ENCODE assay signal across 10 cellular contexts in the genomic region with DNA sequence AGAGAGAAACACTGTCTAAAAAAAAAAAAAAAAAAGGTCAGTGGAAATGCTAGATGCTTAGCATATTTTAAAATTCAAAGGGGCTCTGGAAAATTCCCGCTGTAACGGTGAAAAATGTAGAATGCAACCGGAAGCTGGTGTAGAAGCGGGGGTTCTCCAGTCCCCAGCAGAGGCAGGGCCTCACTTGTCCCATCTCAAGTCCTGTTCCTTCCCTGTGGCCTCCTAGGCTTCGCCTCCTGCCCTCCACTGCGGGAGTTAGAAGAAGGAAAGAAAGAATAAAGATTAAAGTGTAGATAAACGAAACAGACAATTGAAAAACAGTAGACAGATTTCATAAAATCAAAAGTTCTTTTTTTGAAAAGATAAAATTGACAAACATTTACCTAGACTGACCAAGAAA. TPM values are rescaled to one million over a fixed set of nuclear protein-coding genes. Genes with fewer than 3 reads are reported as not detected.
DNase-seq lines count a peak whose midpoint lies in the region; ATAC-seq lines count a peak whose summit lies in the region.
"Had no signal": no experiment of that assay in that cellular context is flagged by ENCODE, and none has a peak within 500 bp of the region (broad histone marks: within the 10 kb centered on the region; RNA-seq: fewer than 3 reads in every experiment).

No MANE protein-coding gene starts in this region.

- POLR2A ChIA-PET in activated CD4-positive, alpha-beta T cell treated with anti-CD3 and anti-CD28 coated beads, Interleukin-2, amount 10 ng/mL, durations not matched to agents 7 days and 5 days (lab: Charles Lee) = interaction anchor here (1.0 kb wide), 1 partner anchor 47 kb away, joined by 5 read pairs; no protein-coding TSS in a partner anchor

- ATAC-seq in activated T-cell treated with anti-CD3 and anti-CD28 coated beads, Interleukin-2, amount 50 U/mL, for 72 hours (replicated peaks in 1 of 2) = peak; percentile 18 to 20
- ATAC-seq in stimulated activated naive CD8-positive, alpha-beta T cell treated with anti-CD3 and anti-CD28 coated beads, Interleukin-15, amount 100 ng/mL, for 72 hours = peak; percentile 16

- DNase-seq in activated CD4-positive, alpha-beta T cell treated with anti-CD3 and anti-CD28 coated beads, Interleukin-2, amount 10 ng/mL, durations not matched to agents 7 days and 5 days = no peak
- no peak for DNase-seq in activated CD4-positive, alpha-beta T cell treated with anti-CD3 and anti-CD28 coated beads for 4 hours
- no peak for DNase-seq in activated T-cell treated with anti-CD3 and anti-CD28 coated beads, Interleukin-2, amount 50 U/mL, for 72 hours
- no peak for DNase-seq in stimulated activated naive CD8-positive, alpha-beta T cell treated with anti-CD3 and anti-CD28 coated beads, Interleukin-15, amount 100 ng/mL, for 72 hours
- DNase-seq in caudate nucleus (lab: John Stamatoyannopoulos, UW) (no peak), iPS-NIHi7 (ENCODE audit: extremely low spot score) (no peak), NCI-H1105 treated with DMSO at 0.1 percent for 48 hours (lab: John Stamatoyannopoulos, UW) (no peak)
- DNase-seq: MV-4-11 had no signal

- peaks cover 21% of the 10 kb centered on the region for H3K4me1 Mint-ChIP-seq in activated CD4-positive, alpha-beta T cell treated with anti-CD3 and anti-CD28 coated beads, Interleukin-2, amount 10 ng/mL, durations not matched to agents 7 days and 5 days
- peaks cover 19% of the 10 kb centered on the region for H3K4me1 Mint-ChIP-seq in activated T-cell treated with anti-CD3 and anti-CD28 coated beads, Interleukin-2, amount 50 U/mL, for 72 hours (ENCODE audit: low read depth)
- H3K4me1 Mint-ChIP-seq in stimulated activated naive CD8-positive, alpha-beta T cell treated with anti-CD3 and anti-CD28 coated beads, Interleukin-15, amount 100 ng/mL, for 72 hours = peaks cover 24% of the 10 kb centered on the region

- H3K9ac ChIP-seq in iPS-20b (ENCODE audit: low read depth, low read length) = no peak overlapping the region

- no peaks in the 10 kb centered on the region for H3K9me3 ChIP-seq in iPS-20b (ENCODE audit: insufficient read depth, low read depth, low read length)
- H3K9me3 ChIP-seq: mucosa of descending colon had no signal

- H3K27ac Mint-ChIP-seq in activated CD4-positive, alpha-beta T cell treated with anti-CD3 and anti-CD28 coated beads, Interleukin-2, amount 10 ng/mL, durations not matched to agents 7 days and 5 days = peak overlapping the region; percentile 71
- H3K27ac Mint-ChIP-seq in activated T-cell treated with anti-CD3 and anti-CD28 coated beads, Interleukin-2, amount 50 U/mL, for 72 hours = peak overlapping the region; percentile 98
- H3K27ac Mint-ChIP-seq in stimulated activated naive CD8-positive, alpha-beta T cell treated with anti-CD3 and anti-CD28 coated beads, Interleukin-15, amount 100 ng/mL, for 72 hours = peak overlapping the region; percentile 38 to 86

- H3K4me3 Mint-ChIP-seq in activated CD4-positive, alpha-beta T cell treated with anti-CD3 and anti-CD28 coated beads, Interleukin-2, amount 10 ng/mL, durations not matched to agents 7 days and 5 days = peak overlapping the region; percentile 66
- H3K4me3 Mint-ChIP-seq in activated T-cell treated with anti-CD3 and anti-CD28 coated beads, Interleukin-2, amount 50 U/mL, for 72 hours = peak overlapping the region; percentile 87 to 92
- peak overlapping the region; percentile 75 to 92 for H3K4me3 Mint-ChIP-seq in stimulated activated naive CD8-positive, alpha-beta T cell treated with anti-CD3 and anti-CD28 coated beads, Interleukin-15, amount 100 ng/mL, for 72 hours

- peaks cover 16% of the 10 kb centered on the region for H3K9me3 Mint-ChIP-seq in activated CD4-positive, alpha-beta T cell treated with anti-CD3 and anti-CD28 coated beads, Interleukin-2, amount 10 ng/mL, durations not matched to agents 7 days and 5 days
- no peaks in the 10 kb centered on the region for H3K9me3 Mint-ChIP-seq in activated T-cell treated with anti-CD3 and anti-CD28 coated beads, Interleukin-2, amount 50 U/mL, for 72 hours
- H3K9me3 Mint-ChIP-seq in stimulated activated naive CD8-positive, alpha-beta T cell treated with anti-CD3 and anti-CD28 coated beads, Interleukin-15, amount 100 ng/mL, for 72 hours = no peaks in the 10 kb centered on the region

- peak overlapping the region; percentile 58; the same call in 1 of the 2 replicates for H3K4me3 ChIP-seq in iPS-20b (ENCODE audit: low read length)
- H3K4me3 ChIP-seq: mucosa of descending colon had no signal

- no peak overlapping the region for H3K27ac ChIP-seq in iPS-20b (ENCODE audit: low read length)
- no peak overlapping the region for H3K27ac ChIP-seq in caudate nucleus (ENCODE audit: low read depth, low read length)

- CTCF ChIA-PET in activated CD4-positive, alpha-beta T cell treated with anti-CD3 and anti-CD28 coated beads, Interleukin-2, amount 10 ng/mL, durations not matched to agents 7 days and 5 days (lab: Charles Lee) = interaction anchor here (0.7 to 2.6 kb wide), 11 partner anchors 9 to 220 kb away, joined by 3 to 19 read pairs (median 4); a partner anchor contains a TSS

- peaks cover 2% of the 10 kb centered on the region for H3K36me3 Mint-ChIP-seq in activated CD4-positive, alpha-beta T cell treated with anti-CD3 and anti-CD28 coated beads, Interleukin-2, amount 10 ng/mL, durations not matched to agents 7 days and 5 days (ENCODE audit: low read depth)
- peaks cover 0 to 2% of the 10 kb centered on the region in 2 donors for H3K36me3 Mint-ChIP-seq in activated T-cell treated with anti-CD3 and anti-CD28 coated beads, Interleukin-2, amount 50 U/mL, for 72 hours (ENCODE audit: insufficient read depth in 2 of 2)

- no peaks in the 10 kb centered on the region for H3K36me3 ChIP-seq in iPS-20b (ENCODE audit: insufficient read depth, low read depth, low read length)

- peaks cover 43% of the 10 kb centered on the region for H3K27me3 Mint-ChIP-seq in activated CD4-positive, alpha-beta T cell treated with anti-CD3 and anti-CD28 coated beads, Interleukin-2, amount 10 ng/mL, durations not matched to agents 7 days and 5 days
- peaks cover 37% of the 10 kb centered on the region for H3K27me3 Mint-ChIP-seq in activated T-cell treated with anti-CD3 and anti-CD28 coated beads, Interleukin-2, amount 50 U/mL, for 72 hours (ENCODE audit: low read depth)
- H3K27me3 Mint-ChIP-seq in stimulated activated naive CD8-positive, alpha-beta T cell treated with anti-CD3 and anti-CD28 coated beads, Interleukin-15, amount 100 ng/mL, for 72 hours = peaks cover 51% of the 10 kb centered on the region

- peaks cover 36% of the 10 kb centered on the region for H3K27me3 ChIP-seq in iPS-20b (ENCODE audit: insufficient read depth, low read length)

- H3K4me1 ChIP-seq in iPS-20b (ENCODE audit: insufficient read depth, low read length) = no peaks in the 10 kb centered on the region

RNA-seq across cellular contexts. Expression of a gene that starts 14.8 kb away (rescaled TPM):
- total RNA-seq in activated CD4-positive, alpha-beta T cell treated with anti-CD3 and anti-CD28 coated beads, Interleukin-2, amount 10 ng/mL, durations not matched to agents 7 days and 5 days = 1 to 10 TPM; 5.7 to 6.1 TPM
- 1 to 10 TPM; 7.3 to 9.2 TPM for total RNA-seq in activated T-cell treated with anti-CD3 and anti-CD28 coated beads, Interleukin-2, amount 50 U/mL, for 72 hours
